In the genomic region with DNA sequence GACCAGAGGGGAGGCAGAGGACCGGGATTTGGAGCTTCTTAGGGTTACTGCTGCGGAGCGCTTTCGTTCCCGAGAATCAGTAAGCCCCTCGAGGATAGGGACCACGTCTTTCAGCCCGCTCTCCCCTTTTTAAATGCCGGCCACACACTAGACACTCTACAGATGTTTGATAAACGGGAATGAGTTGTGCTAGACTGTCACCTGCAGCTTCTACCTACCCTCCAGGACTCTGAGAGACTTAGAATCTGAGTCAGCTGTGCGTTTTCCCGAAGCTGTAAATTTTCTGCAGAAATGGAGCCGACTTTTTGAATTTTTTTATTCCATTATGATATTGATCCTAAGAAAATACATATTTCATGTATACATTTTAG, we compare ENCODE assay signal across 8 cellular contexts. TPM values are rescaled to one million over a fixed set of nuclear protein-coding genes. Genes with fewer than 3 reads are reported as not detected.
DNase-seq lines count a peak whose midpoint lies in the region; ATAC-seq and TF ChIP-seq lines count a peak whose summit lies in the region.

No MANE protein-coding gene starts in this region.

- WGBS in hepatocyte (ENCODE audit: low lambda C conversion rate, missing lambda C conversion rate), result 4% methylated on average over 13 of the region's 13 CpGs

- H3K27me3 ChIP-seq in hepatocyte (peaks cover 8% of the 10 kb centered on the region), stomach smooth muscle (ENCODE audit: control insufficient read depth in 1 of 2, insufficient read depth in 2 of 2, low read length in 2 of 2) (no peaks in the 10 kb centered on the region)

- DNase-seq in activated CD4-positive, CD25-positive, alpha-beta regulatory T cell (lab: John Stamatoyannopoulos, UW), result no peak
- no peak for DNase-seq in hepatocyte (ENCODE audit: low spot score)
- DNase-seq in NCI-H446 (lab: John Stamatoyannopoulos, UW), result no peak
- DNase-seq in NCI-H2227 (lab: John Stamatoyannopoulos, UW; ENCODE audit: unreplicated experiment), result no peak

- H3K9me3 ChIP-seq in hepatocyte (ENCODE audit: low read depth), result no peaks in the 10 kb centered on the region
- H3K9me3 ChIP-seq in stomach smooth muscle (ENCODE audit: control insufficient read depth in 2 of 2, low read length in 2 of 2), result no peaks in the 10 kb centered on the region

- H3K4me3 ChIP-seq in hepatocyte, result peak overlapping the region; percentile 75
- peak overlapping the region; percentile 79 to 96 for H3K4me3 ChIP-seq in stomach smooth muscle (ENCODE audit: low read length in 2 of 2)

- peak overlapping the region; percentile 88 for H2AFZ ChIP-seq in hepatocyte

- H4K20me1 ChIP-seq in hepatocyte (ENCODE audit: insufficient read depth, poor library complexity, severe bottlenecking), result no peaks in the 10 kb centered on the region

- H3K79me2 ChIP-seq in hepatocyte, result no peaks in the 10 kb centered on the region

- ATAC-seq in activated CD4-positive, CD25-positive, alpha-beta regulatory T cell treated with anti-CD3 and anti-CD28 coated beads, Interleukin-2, amount 50 U/mL, for 24 hours, result peak; percentile 8 to 12
- ATAC-seq in HG02763 (IDR thresholded peaks at IDR 0.05; ENCODE audit: unreplicated experiment), result peak; percentile 17
- ATAC-seq in SK-N-SH treated with all-trans-retinoic acid at 6 μM for 48 hours, result peak; percentile 15

- no peaks in the 10 kb centered on the region for H3K9me2 ChIP-seq in hepatocyte (replicated peaks; ENCODE audit: insufficient read depth)

- H3K4me2 ChIP-seq in hepatocyte, result peak overlapping the region; percentile 87

- H3K4me1 ChIP-seq in hepatocyte (ENCODE audit: insufficient read depth) (peaks cover 3% of the 10 kb centered on the region), stomach smooth muscle (ENCODE audit: control insufficient read depth, insufficient read depth, low read length) (peaks cover 6% of the 10 kb centered on the region)

- H3K9ac ChIP-seq in stomach smooth muscle (ENCODE audit: low read length in 2 of 2), result peak overlapping the region; percentile 80 to 86

- no peak for TF ChIP-seq CTCF in hepatocyte (IDR thresholded peaks at IDR 0.05; ENCODE audit: poor library complexity)

- H3K27ac ChIP-seq in hepatocyte (peak overlapping the region; percentile 92), stomach smooth muscle (ENCODE audit: low read length) (peak overlapping the region; percentile 73)

- H3K36me3 ChIP-seq in hepatocyte (replicated peaks; ENCODE audit: insufficient read depth, low read depth) (no peaks in the 10 kb centered on the region), stomach smooth muscle (ENCODE audit: control insufficient read depth in 2 of 2, insufficient read depth in 2 of 2, low read length in 2 of 2) (no peaks in the 10 kb centered on the region)

TF ChIP-seq in SK-N-SH treated with all-trans-retinoic acid at 6 μM for 48 hours, 23 proteins besides CTCF, POLR2A, EP300 and RAD21:
- no peak for TF ChIP-seq CSDC2 (CRISPR knock-in tag; IDR thresholded peaks at IDR 0.05)
- TF ChIP-seq ISL1 (CRISPR knock-in tag; IDR thresholded peaks at IDR 0.05), result no peak
- TF ChIP-seq, protein P1, sequence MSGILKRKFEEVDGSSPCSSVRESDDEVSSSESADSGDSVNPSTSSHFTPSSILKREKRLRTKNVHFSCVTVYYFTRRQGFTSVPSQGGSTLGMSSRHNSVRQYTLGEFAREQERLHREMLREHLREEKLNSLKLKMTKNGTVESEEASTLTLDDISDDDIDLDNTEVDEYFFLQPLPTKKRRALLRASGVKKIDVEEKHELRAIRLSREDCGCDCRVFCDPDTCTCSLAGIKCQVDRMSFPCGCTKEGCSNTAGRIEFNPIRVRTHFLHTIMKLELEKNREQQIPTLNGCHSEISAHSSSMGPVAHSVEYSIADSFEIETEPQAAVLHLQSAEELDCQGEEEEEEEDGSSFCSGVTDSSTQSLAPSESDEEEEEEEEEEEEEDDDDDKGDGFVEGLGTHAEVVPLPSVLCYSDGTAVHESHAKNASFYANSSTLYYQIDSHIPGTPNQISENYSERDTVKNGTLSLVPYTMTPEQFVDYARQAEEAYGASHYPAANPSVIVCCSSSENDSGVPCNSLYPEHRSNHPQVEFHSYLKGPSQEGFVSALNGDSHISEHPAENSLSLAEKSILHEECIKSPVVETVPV (CRISPR knock-in tag; IDR thresholded peaks at IDR 0.05), result no peak
- TF ChIP-seq, protein P2, sequence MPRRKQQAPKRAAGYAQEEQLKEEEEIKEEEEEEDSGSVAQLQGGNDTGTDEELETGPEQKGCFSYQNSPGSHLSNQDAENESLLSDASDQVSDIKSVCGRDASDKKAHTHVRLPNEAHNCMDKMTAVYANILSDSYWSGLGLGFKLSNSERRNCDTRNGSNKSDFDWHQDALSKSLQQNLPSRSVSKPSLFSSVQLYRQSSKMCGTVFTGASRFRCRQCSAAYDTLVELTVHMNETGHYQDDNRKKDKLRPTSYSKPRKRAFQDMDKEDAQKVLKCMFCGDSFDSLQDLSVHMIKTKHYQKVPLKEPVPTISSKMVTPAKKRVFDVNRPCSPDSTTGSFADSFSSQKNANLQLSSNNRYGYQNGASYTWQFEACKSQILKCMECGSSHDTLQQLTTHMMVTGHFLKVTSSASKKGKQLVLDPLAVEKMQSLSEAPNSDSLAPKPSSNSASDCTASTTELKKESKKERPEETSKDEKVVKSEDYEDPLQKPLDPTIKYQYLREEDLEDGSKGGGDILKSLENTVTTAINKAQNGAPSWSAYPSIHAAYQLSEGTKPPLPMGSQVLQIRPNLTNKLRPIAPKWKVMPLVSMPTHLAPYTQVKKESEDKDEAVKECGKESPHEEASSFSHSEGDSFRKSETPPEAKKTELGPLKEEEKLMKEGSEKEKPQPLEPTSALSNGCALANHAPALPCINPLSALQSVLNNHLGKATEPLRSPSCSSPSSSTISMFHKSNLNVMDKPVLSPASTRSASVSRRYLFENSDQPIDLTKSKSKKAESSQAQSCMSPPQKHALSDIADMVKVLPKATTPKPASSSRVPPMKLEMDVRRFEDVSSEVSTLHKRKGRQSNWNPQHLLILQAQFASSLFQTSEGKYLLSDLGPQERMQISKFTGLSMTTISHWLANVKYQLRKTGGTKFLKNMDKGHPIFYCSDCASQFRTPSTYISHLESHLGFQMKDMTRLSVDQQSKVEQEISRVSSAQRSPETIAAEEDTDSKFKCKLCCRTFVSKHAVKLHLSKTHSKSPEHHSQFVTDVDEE (CRISPR knock-in tag; IDR thresholded peaks at IDR 0.05), result no peak
- no peak for TF ChIP-seq ZNF565 (CRISPR knock-in tag; conservative IDR thresholded peaks at IDR 0.05; ENCODE audit: low read depth)
- no peak for TF ChIP-seq TOX (CRISPR knock-in tag; IDR thresholded peaks at IDR 0.05; ENCODE audit: borderline replicate concordance)
- TF ChIP-seq TCF4 (CRISPR knock-in tag; IDR thresholded peaks at IDR 0.05; ENCODE audit: borderline replicate concordance), result no peak
- TF ChIP-seq ZNF70 (CRISPR knock-in tag; IDR thresholded peaks at IDR 0.05), result no peak
- TF ChIP-seq ESRRG (CRISPR knock-in tag; IDR thresholded peaks at IDR 0.05), result no peak

RNA-seq across cellular contexts. Expression of a gene that starts 0.7 kb away (rescaled TPM):
- 2.9 and 3.3 TPM in 2 replicates for total RNA-seq in hepatocyte
- polyA plus RNA-seq in hepatocyte, result 0.73 and 2.2 TPM in 2 replicates

RNA-seq across cellular contexts. Expression of a gene that starts 42.7 kb away (rescaled TPM):
- 37.1 and 37.3 TPM in 2 replicates for total RNA-seq in hepatocyte
- 35.1 and 40.2 TPM in 2 replicates for polyA plus RNA-seq in hepatocyte
